In genomic region chr4:2787230-2788100, GRCh38 we compare ENCODE assay signal across 8 cellular contexts. TPM values are rescaled to one million over a fixed set of nuclear protein-coding genes. Genes with fewer than 3 reads are reported as not detected.
A peak's percentile ranks its signal among the peaks of the same experiment; 100 is the strongest.
DNase-seq lines count a peak whose midpoint lies in the region; ATAC-seq and TF ChIP-seq lines count a peak whose summit lies in the region.

No MANE protein-coding gene starts in this region.

- H3K36me3 ChIP-seq in psoas muscle (ENCODE audit: insufficient read depth in 1 of 2, low read depth in 1 of 2) = no peaks in the 10 kb centered on the region

- peaks cover 6% of the 10 kb centered on the region for H3K36me3 Mint-ChIP-seq in nephron progenitor cell (ENCODE audit: low read depth)

- H3K27me3 Mint-ChIP-seq in nephron progenitor cell (ENCODE audit: low read depth, poor library complexity) = peaks cover 11% of the 10 kb centered on the region

- peaks cover 21% of the 10 kb centered on the region for H3K9me3 Mint-ChIP-seq in nephron progenitor cell

- DNase-seq in NOMO-1 treated with DMSO at 0.1 percent for 48 hours (lab: John Stamatoyannopoulos, UW; ENCODE audit: unreplicated experiment) (peak; percentile 94), psoas muscle (peak; percentile 29 to 63), SHP77 (lab: John Stamatoyannopoulos, UW) (no peak), nephron progenitor cell (no peak), AG20443 (ENCODE audit: low spot score) (no peak)
- peak; percentile 50 for DNase-seq in central memory CD4-positive, alpha-beta T cell

- no peak overlapping the region for H3K27ac Mint-ChIP-seq in nephron progenitor cell

- ATAC-seq in GM18505 (IDR thresholded peaks at IDR 0.05; ENCODE audit: unreplicated experiment) (peak; percentile 72), HG02610 (IDR thresholded peaks at IDR 0.05; ENCODE audit: unreplicated experiment) (peak; percentile 61), psoas muscle (peak; percentile 33 to 69 (median 61))

- H3K4me1 ChIP-seq in psoas muscle = peaks cover 19% of the 10 kb centered on the region

- no peaks in the 10 kb centered on the region for H3K27me3 ChIP-seq in psoas muscle (ENCODE audit: insufficient read depth in 3 of 3, low read length in 2 of 3)

- TF ChIP-seq POLR2A in GM18505 (IDR thresholded peaks at IDR 0.05; ENCODE audit: borderline replicate concordance, extremely low read depth, insufficient read depth, insufficient read length) = no peak

- no peak for TF ChIP-seq CTCF in psoas muscle (IDR thresholded peaks at IDR 0.05)
- no peak for TF ChIP-seq CTCF in nephron progenitor cell (IDR thresholded peaks at IDR 0.05)

- H3K4me3 Mint-ChIP-seq in nephron progenitor cell = no peak overlapping the region

- H3K4me3 ChIP-seq in psoas muscle = no peak overlapping the region

- H3K9me3 ChIP-seq in psoas muscle = no peaks in the 10 kb centered on the region

- WGBS in psoas muscle, 3 donors = 45 to 49% (median 46%) methylated on average over 18 of the region's 18 CpGs

- H3K4me1 Mint-ChIP-seq in nephron progenitor cell = peaks cover 19% of the 10 kb centered on the region

- intact Hi-C loops in psoas muscle (cut with DNase I) = no loop called here

- H3K27ac ChIP-seq in psoas muscle = peak overlapping the region; percentile 36

RNA-seq across cellular contexts. Expression of gene SH3BP2, which starts 5.4 kb away (rescaled TPM):
- 10 to 100 TPM; 12.4 to 18.1 (median 13.9) TPM for total RNA-seq in psoas muscle
- 10 to 100 TPM in 1 of 3 donors, 1 to 10 TPM in 2; 7.1 to 13.1 (median 8.0) TPM for polyA plus RNA-seq in psoas muscle

RNA-seq across cellular contexts. Expression of gene TNIP2, which starts 31.3 kb away (rescaled TPM):
- total RNA-seq in psoas muscle = 10 to 100 TPM; 16.3 to 44.6 (median 32.4) TPM
- polyA plus RNA-seq in psoas muscle = 10 to 100 TPM; 45.9 to 66.2 (median 59.5) TPM

RNA-seq across cellular contexts. Expression of gene ADD1, which starts 56.2 kb away (rescaled TPM):
- 100 to 1,000 TPM; 163 to 214 (median 187) TPM for total RNA-seq in psoas muscle
- 100 to 1,000 TPM; 124 to 224 (median 126) TPM for polyA plus RNA-seq in psoas muscle

Comparison
In these comparisons a context has a peak if more than half of its experiments do, and no peak if none do; other contexts are left out.
1. DNase-seq: peak in NOMO-1 treated with DMSO at 0.1 percent for 48 hours (single experiment), central memory CD4-positive, alpha-beta T cell (single experiment) and psoas muscle (2 of 2); none in SHP77 (0 of 2), nephron progenitor cell (single experiment) and AG20443 (single experiment).
2. Peak in every context shown above with its lines, with median percentiles within 50 percentile points of each other: ATAC-seq.